ENCODE assay signal across 20 cellular contexts in the genomic region with DNA sequence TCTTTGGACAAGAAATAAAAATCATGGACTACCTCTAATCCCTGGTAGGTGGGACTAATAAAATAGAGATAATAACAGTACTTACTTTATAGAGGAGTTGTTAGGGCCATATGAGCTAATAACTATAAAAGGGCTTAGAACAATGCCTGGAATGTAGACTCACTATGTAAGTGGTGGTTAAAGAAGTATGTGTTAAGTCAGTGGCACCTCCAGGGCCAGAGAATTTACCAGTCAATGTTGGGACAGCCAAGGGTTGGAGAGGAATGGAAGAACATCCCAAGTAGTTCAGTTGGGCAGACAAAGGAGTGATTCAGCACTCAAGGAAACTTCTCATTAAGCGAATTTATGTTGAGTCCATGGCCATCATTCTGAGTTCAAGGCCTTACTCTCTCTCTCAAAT.
"Had no signal": no experiment of that assay in that cellular context is flagged by ENCODE, and none has a peak within 500 bp of the region (broad histone marks: within the 10 kb centered on the region; RNA-seq: fewer than 3 reads in every experiment).

No MANE protein-coding gene starts in this region.

- H3K4me3 ChIP-seq: body of pancreas, colonic mucosa, esophagus squamous epithelium, right lobe of liver, skin epidermis, thoracic aorta had no signal

- H3K36me3 ChIP-seq: colonic mucosa, esophagus squamous epithelium, neutrophil, right lobe of liver, thoracic aorta had no signal

- H3K9me3 ChIP-seq: body of pancreas, colonic mucosa, esophagus squamous epithelium, neutrophil, right lobe of liver, thoracic aorta had no signal

- H3K27me3 ChIP-seq: body of pancreas, colonic mucosa, esophagus squamous epithelium, neutrophil, right lobe of liver had no signal

- H3K27ac ChIP-seq: body of pancreas, colonic mucosa, epithelial cell of prostate, esophagus squamous epithelium, neutrophil, right lobe of liver, skin epidermis, thoracic aorta had no signal

- DNase-seq: activated CD4-positive, alpha-beta T cell treated with anti-CD3 and anti-CD28 coated beads for 1 hour; activated CD4-positive, alpha-beta T cell treated with anti-CD3 and anti-CD28 coated beads, Interleukin-2, amount 50 U/mL, for 1 hour; activated CD8-positive, alpha-beta T cell treated with anti-CD3 and anti-CD28 coated beads for 36 hours; activated gamma-delta T cell treated with Interleukin-2 at 50 U/mL for 16 hours; activated naive CD4-positive, alpha-beta T cell treated with anti-CD3 and anti-CD28 coated beads, Interleukin-2, amount 50 U/mL, for 16 hours; activated T-cell treated with anti-CD3 and anti-CD28 coated beads, Interleukin-2, amount 50 U/mL, for 4 hours; body of pancreas; colonic mucosa; effector CD8-positive, alpha-beta T cell; esophagus squamous epithelium; islet precursor cell; left ventricle myocardium superior; right lobe of liver; stimulated activated CD4-positive, alpha-beta T cell treated with anti-CD3 and anti-CD28 coated beads, Interleukin-4, amount 100 ng/mL, for 24 hours; T-helper 17 cell; T1000 had no signal

- H3K4me1 ChIP-seq: body of pancreas, colonic mucosa, esophagus squamous epithelium, right lobe of liver had no signal
